ENCODE assay signal across 8 cellular contexts in genomic region chr17:41548844-41549595, GRCh38. TPM values are rescaled to one million over a fixed set of nuclear protein-coding genes. Genes with fewer than 3 reads are reported as not detected.
DNase-seq lines count a peak whose midpoint lies in the region; ATAC-seq and TF ChIP-seq lines count a peak whose summit lies in the region.

No MANE protein-coding gene starts in this region.

- H3K4me1 ChIP-seq in MM.1S (ENCODE audit: low read length) (peaks cover 12% of the 10 kb centered on the region; the same call in 1 of the 2 replicates), SK-N-SH (ENCODE audit: control insufficient read depth in 1 of 2, insufficient read depth in 2 of 2, low read depth in 1 of 2, low read length in 1 of 2) (peaks cover 17 to 30% of the 10 kb centered on the region in 2 experiments; a peak in 3 of 4 replicates)

- no peak overlapping the region for H3K4me3 Mint-ChIP-seq in activated naive CD4-positive, alpha-beta T cell treated with anti-CD3 and anti-CD28 coated beads, Interleukin-2, amount 10 ng/mL, durations not matched to agents 7 days and 5 days

- peak overlapping the region; percentile 42 for H3K4me3 ChIP-seq in MM.1S (ENCODE audit: low read length)
- peak overlapping the region; percentile 21 to 25; a peak in 2 of 4 replicates for H3K4me3 ChIP-seq in SK-N-SH (ENCODE audit: low read depth in 2 of 2, low read length in 1 of 2)

- ATAC-seq in GM18498 (IDR thresholded peaks at IDR 0.05; ENCODE audit: unreplicated experiment), result peak; percentile 74

- TF ChIP-seq RAD21 in SK-N-SH (IDR thresholded peaks at IDR 0.05; ENCODE audit: low read length), result peak; percentile 92

- H3F3A ChIP-seq in MM.1S (ENCODE audit: insufficient read depth, low read length) (no peaks in the 10 kb centered on the region), SK-N-SH (replicated peaks; ENCODE audit: insufficient read depth) (peaks cover 15% of the 10 kb centered on the region)

- H3K27me3 ChIP-seq in MM.1S (replicated peaks; ENCODE audit: insufficient read depth, low read length) (no peaks in the 10 kb centered on the region; the same call in 1 of the 2 replicates), SK-N-SH (ENCODE audit: insufficient read depth) (no peaks in the 10 kb centered on the region)

- H3K9me2 ChIP-seq in MM.1S (replicated peaks; ENCODE audit: insufficient read depth, low read length) (no peaks in the 10 kb centered on the region), SK-N-SH (no peaks in the 10 kb centered on the region)

- CTCF ChIA-PET in SK-N-SH (lab: Yijun Ruan, JAX), result interaction anchor here (0.6 to 25.5 kb wide), 148 partner anchors 9 to 991 kb away, joined by 3 to 646 read pairs (median 5); partner anchors contain the start of genes EIF1, KRT12, KRT13 and KRT15
- CTCF ChIA-PET in activated naive CD4-positive, alpha-beta T cell treated with anti-CD3 and anti-CD28 coated beads, Interleukin-2, amount 10 ng/mL, durations not matched to agents 7 days and 5 days (lab: Charles Lee), result interaction anchor here (0.6 to 6.8 kb wide), 58 partner anchors 9 to 1285 kb away, joined by 3 to 165 read pairs (median 4); partner anchors contain the start of genes GAST, KRT13 and KRT9

- peaks cover 4% of the 10 kb centered on the region for H3K9me3 Mint-ChIP-seq in activated naive CD4-positive, alpha-beta T cell treated with anti-CD3 and anti-CD28 coated beads, Interleukin-2, amount 10 ng/mL, durations not matched to agents 7 days and 5 days

- TF ChIP-seq EP300 in SK-N-SH (IDR thresholded peaks at IDR 0.05; ENCODE audit: borderline replicate concordance in 1 of 2, low read depth in 1 of 2, low read length in 1 of 2), result peak in 1 of 2 experiments; percentile 6; a peak in 2 of 4 replicates

- TF ChIP-seq CTCF in MM.1S (IDR thresholded peaks at IDR 0.05; ENCODE audit: low read length) (peak; percentile 76), SK-N-SH (IDR thresholded peaks at IDR 0.05) (peak; percentile 94)

- H3K27me3 Mint-ChIP-seq in activated naive CD4-positive, alpha-beta T cell treated with anti-CD3 and anti-CD28 coated beads, Interleukin-2, amount 10 ng/mL, durations not matched to agents 7 days and 5 days, result peaks cover 46% of the 10 kb centered on the region

- DNase-seq in 8988T (peak; percentile 60), MM.1S (peak; percentile 88), SK-N-SH (peak; percentile 92), globus pallidus (ENCODE audit: low spot score) (peak; percentile 54), nucleus accumbens (lab: John Stamatoyannopoulos, UW) (peak in 51 of 56 donors; percentile 6 to 85 (median 39)), stromal cell of bone marrow (ENCODE audit: low read depth) (peak; percentile 85)
- DNase-seq in activated naive CD4-positive, alpha-beta T cell treated with anti-CD3 and anti-CD28 coated beads, Interleukin-2, amount 10 ng/mL, durations not matched to agents 7 days and 5 days, result peak; percentile 91

- H3K9ac ChIP-seq in MM.1S (ENCODE audit: low read length), result peak overlapping the region; percentile 19; the same call in 1 of the 2 replicates
- H3K9ac ChIP-seq in SK-N-SH, result peak overlapping the region; percentile 62

- POLR2A ChIA-PET in SK-N-SH (lab: Yijun Ruan, JAX), result interaction anchor here (0.6 to 2.0 kb wide), 11 partner anchors 18 to 120 kb away, joined by 3 to 10 read pairs (median 5); partner anchors contain the start of gene KRT15

- H3K9me3 ChIP-seq in MM.1S (replicated peaks; ENCODE audit: insufficient read depth, low read length), result no peaks in the 10 kb centered on the region
- H3K9me3 ChIP-seq in SK-N-SH, result no peaks in the 10 kb centered on the region

- H3K4me2 ChIP-seq in MM.1S (ENCODE audit: low read depth, low read length) (peak overlapping the region; percentile 83), SK-N-SH (peak overlapping the region; percentile 63)

- H2AFZ ChIP-seq in MM.1S (ENCODE audit: low read length), result peak overlapping the region; percentile 84
- H2AFZ ChIP-seq in SK-N-SH (ENCODE audit: low read depth), result peak overlapping the region; percentile 78

- 5% methylated on average over 19 of the region's 25 CpGs for WGBS in SK-N-SH (ENCODE audit: low lambda C conversion rate)

- H3K27ac ChIP-seq in MM.1S (ENCODE audit: low read length), result peak overlapping the region; percentile 32; the same call in 1 of the 2 replicates
- H3K27ac ChIP-seq in SK-N-SH (ENCODE audit: low read depth in 2 of 2, low read length in 1 of 2), result peak overlapping the region; percentile 85 to 86

- H3K36me3 Mint-ChIP-seq in activated naive CD4-positive, alpha-beta T cell treated with anti-CD3 and anti-CD28 coated beads, Interleukin-2, amount 10 ng/mL, durations not matched to agents 7 days and 5 days, result no peaks in the 10 kb centered on the region

- H3K4me1 Mint-ChIP-seq in activated naive CD4-positive, alpha-beta T cell treated with anti-CD3 and anti-CD28 coated beads, Interleukin-2, amount 10 ng/mL, durations not matched to agents 7 days and 5 days, result peaks cover 23% of the 10 kb centered on the region

- H3K79me2 ChIP-seq in MM.1S (ENCODE audit: low read length) (no peaks in the 10 kb centered on the region), SK-N-SH (ENCODE audit: insufficient read depth) (no peaks in the 10 kb centered on the region)

- H3K27ac Mint-ChIP-seq in activated naive CD4-positive, alpha-beta T cell treated with anti-CD3 and anti-CD28 coated beads, Interleukin-2, amount 10 ng/mL, durations not matched to agents 7 days and 5 days, result peak overlapping the region; percentile 82

- no peaks in the 10 kb centered on the region for H4K20me1 ChIP-seq in MM.1S (ENCODE audit: insufficient read depth, low read length)
- H4K20me1 ChIP-seq in SK-N-SH (ENCODE audit: insufficient read depth), result no peaks in the 10 kb centered on the region

- H3K36me3 ChIP-seq in MM.1S (replicated peaks; ENCODE audit: insufficient read depth, low read length) (no peaks in the 10 kb centered on the region), SK-N-SH (replicated peaks in 1 of 2; ENCODE audit: control insufficient read depth in 1 of 2, insufficient read depth in 2 of 2, low read length in 1 of 2) (no peaks in the 10 kb centered on the region)

TF ChIP-seq in SK-N-SH, 30 proteins besides CTCF, POLR2A, EP300 and RAD21 (continues in another document):
- TF ChIP-seq MAX (IDR thresholded peaks at IDR 0.05; ENCODE audit: low read depth) (peak; percentile 46; the same call in 1 of the 2 replicates), YY1 (IDR thresholded peaks at IDR 0.05; ENCODE audit: low read depth) (no peak), TEAD4 (IDR thresholded peaks at IDR 0.05; ENCODE audit: borderline replicate concordance, insufficient read depth) (no peak), RFX5 (IDR thresholded peaks at IDR 0.05; ENCODE audit: low read length) (no peak), MXI1 (IDR thresholded peaks at IDR 0.05; ENCODE audit: low read depth, low read length) (no peak), MEF2A (IDR thresholded peaks at IDR 0.05; ENCODE audit: borderline replicate concordance, low read depth) (no peak), REST (IDR thresholded peaks at IDR 0.05; ENCODE audit: low read depth, low read length) (no peak), SMC3 (IDR thresholded peaks at IDR 0.05; ENCODE audit: low read depth, low read length) (peak; percentile 97), JUND (IDR thresholded peaks at IDR 0.05) (no peak), EZH2phosphoT487 (IDR thresholded peaks at IDR 0.05; ENCODE audit: borderline replicate concordance, low read depth) (no peak)

RNA-seq across cellular contexts. Expression of gene KRT19, which starts 20.9 kb away (rescaled TPM):
- 1.8 and 2.5 TPM in 2 replicates for polyA plus RNA-seq in SK-N-SH (2012; rRNA removed)
- polyA plus RNA-seq in SK-N-SH (2012; cell fraction: cytosol; rRNA removed), result 1.7 and 2.3 TPM in 2 replicates
- polyA plus RNA-seq in SK-N-SH (2012; cell fraction: nucleus; rRNA removed), result 0.88 and 1.5 TPM in 2 replicates

RNA-seq across cellular contexts. Expression of gene KRT9, which starts 22.8 kb away (rescaled TPM):
- polyA plus RNA-seq in SK-N-SH (2012; rRNA removed), result not detected in 2 replicates
- polyA plus RNA-seq in SK-N-SH (2012; cell fraction: cytosol; rRNA removed), result not detected in 2 replicates
- not detected in 2 replicates for polyA plus RNA-seq in SK-N-SH (2012; cell fraction: nucleus; rRNA removed)

RNA-seq across cellular contexts. Expression of gene KRT15, which starts 30.3 kb away (rescaled TPM):
- 16.9 and 17.0 TPM in 2 replicates for polyA plus RNA-seq in SK-N-SH (2012; rRNA removed)
- 9.7 and 12.7 TPM in 2 replicates for polyA plus RNA-seq in SK-N-SH (2012; cell fraction: cytosol; rRNA removed)
- 33.8 and 36.0 TPM in 2 replicates for polyA plus RNA-seq in SK-N-SH (2012; cell fraction: nucleus; rRNA removed)

RNA-seq across cellular contexts. Expression of gene KRT14, which starts 37.7 kb away (rescaled TPM):
- not detected in 2 replicates for polyA plus RNA-seq in SK-N-SH (2012; rRNA removed)
- not detected in 2 replicates for polyA plus RNA-seq in SK-N-SH (2012; cell fraction: cytosol; rRNA removed)
- 0.04 TPM in 1 of 2 replicates, not detected in the other for polyA plus RNA-seq in SK-N-SH (2012; cell fraction: nucleus; rRNA removed)

RNA-seq across cellular contexts. Expression of gene KRT13, which starts 43.6 kb away (rescaled TPM):
- 0.39 and 0.67 TPM in 2 replicates for polyA plus RNA-seq in SK-N-SH (2012; rRNA removed)
- polyA plus RNA-seq in SK-N-SH (2012; cell fraction: cytosol; rRNA removed), result 0.06 and 0.37 TPM in 2 replicates
- polyA plus RNA-seq in SK-N-SH (2012; cell fraction: nucleus; rRNA removed), result 1.3 TPM in 2 replicates

Comparison
In these comparisons a context has a peak if more than half of its experiments do, and no peak if none do; other contexts are left out.
1. Peak in every context shown above with its lines: DNase-seq, ATAC-seq, H3K4me3 ChIP-seq and H3K27ac ChIP-seq.
2. DNase-seq: peak in every context shown above with its lines; median percentile 92 in SK-N-SH; 91 in activated naive CD4-positive, alpha-beta T cell treated with anti-CD3 and anti-CD28 coated beads, Interleukin-2, amount 10 ng/mL, durations not matched to agents 7 days and 5 days; 88 in MM.1S; 85 in stromal cell of bone marrow; 60 in 8988T; 54 in globus pallidus; 39 in nucleus accumbens.